In genomic region chr15:36468746-36469145, GRCh38 we compare ENCODE assay signal across 15 cellular contexts.
DNase-seq lines count a peak whose midpoint lies in the region; ATAC-seq, FAIRE-seq and TF ChIP-seq lines count a peak whose summit lies in the region.
"Had no signal": no experiment of that assay in that cellular context is flagged by ENCODE, and none has a peak within 500 bp of the region (broad histone marks: within the 10 kb centered on the region; RNA-seq: fewer than 3 reads in every experiment).

No MANE protein-coding gene starts in this region.

- no peak overlapping the region for H3K27ac ChIP-seq in coronary artery
- H3K27ac ChIP-seq: HL-60 had no signal

- peak; percentile 53 for ATAC-seq in esophagus mucosa
- no peak for ATAC-seq in activated naive CD8-positive, alpha-beta T cell treated with anti-CD3 and anti-CD28 coated beads, Interleukin-2, amount 50 U/mL, for 24 hours
- ATAC-seq: natural killer cell treated with Interleukin-12 subunit alpha and Interleukin-12 subunit beta and Interleukin-15 and Interleukin-18, amount 100 ng/mL, for 72 hours had no signal

- no peaks in the 10 kb centered on the region for H3K27me3 Mint-ChIP-seq in nephron (ENCODE audit: low read depth)
- H3K27me3 Mint-ChIP-seq in activated naive CD8-positive, alpha-beta T cell treated with anti-CD3 and anti-CD28 coated beads, Interleukin-2, amount 50 U/mL, for 24 hours, result no peaks in the 10 kb centered on the region
- H3K27me3 Mint-ChIP-seq: activated CD4-positive, alpha-beta memory T cell treated with anti-CD3 and anti-CD28 coated beads, Interleukin-2, amount 10 ng/mL, durations not matched to agents 7 days and 5 days; natural killer cell treated with Interleukin-12 subunit alpha and Interleukin-12 subunit beta and Interleukin-15 and Interleukin-18, amount 100 ng/mL, for 72 hours had no signal

- no peak for FAIRE-seq in urothelium cell line (lab: Jason Lieb, UNC)
- FAIRE-seq: D721Med had no signal

- no peaks in the 10 kb centered on the region for H3K4me1 Mint-ChIP-seq in nephron
- H3K4me1 Mint-ChIP-seq in activated naive CD8-positive, alpha-beta T cell treated with anti-CD3 and anti-CD28 coated beads, Interleukin-2, amount 50 U/mL, for 24 hours, result no peaks in the 10 kb centered on the region
- H3K4me1 Mint-ChIP-seq: activated CD4-positive, alpha-beta memory T cell treated with anti-CD3 and anti-CD28 coated beads, Interleukin-2, amount 10 ng/mL, durations not matched to agents 7 days and 5 days had no signal

- no peak overlapping the region for H3K4me3 Mint-ChIP-seq in nephron
- no peak overlapping the region for H3K4me3 Mint-ChIP-seq in activated naive CD8-positive, alpha-beta T cell treated with anti-CD3 and anti-CD28 coated beads, Interleukin-2, amount 50 U/mL, for 24 hours
- H3K4me3 Mint-ChIP-seq: activated CD4-positive, alpha-beta memory T cell treated with anti-CD3 and anti-CD28 coated beads, Interleukin-2, amount 10 ng/mL, durations not matched to agents 7 days and 5 days; natural killer cell treated with Interleukin-12 subunit alpha and Interleukin-12 subunit beta and Interleukin-15 and Interleukin-18, amount 100 ng/mL, for 72 hours had no signal

- TF ChIP-seq CTCF in nephron (IDR thresholded peaks at IDR 0.05; ENCODE audit: unreplicated experiment in 3 of 3) (no peak), coronary artery (IDR thresholded peaks at IDR 0.05) (no peak)

- DNase-seq in GM04504 (ENCODE audit: low read depth) (peak; percentile 89), NCI-H2171 treated with DMSO at 0.1 percent for 48 hours (lab: John Stamatoyannopoulos, UW) (peak; percentile 75), urothelium cell line (ENCODE audit: low spot score) (no peak), coronary artery (ENCODE audit: low spot score) (no peak), midbrain (lab: John Stamatoyannopoulos, UW) (no peak)
- no peak for DNase-seq in activated naive CD8-positive, alpha-beta T cell treated with anti-CD3 and anti-CD28 coated beads, Interleukin-2, amount 50 U/mL, for 24 hours
- DNase-seq: activated CD4-positive, alpha-beta memory T cell treated with anti-CD3 and anti-CD28 coated beads, Interleukin-2, amount 10 ng/mL, durations not matched to agents 7 days and 5 days; H7; NCI-H2081 treated with DMSO at 0.1 percent for 48 hours; SW 1271 had no signal

- H3K4me3 ChIP-seq in coronary artery, result no peak overlapping the region

- peaks cover 10% of the 10 kb centered on the region for H3K9me3 Mint-ChIP-seq in nephron
- no peaks in the 10 kb centered on the region for H3K9me3 Mint-ChIP-seq in activated naive CD8-positive, alpha-beta T cell treated with anti-CD3 and anti-CD28 coated beads, Interleukin-2, amount 50 U/mL, for 24 hours

- no peaks in the 10 kb centered on the region for H3K36me3 Mint-ChIP-seq in nephron (ENCODE audit: low read depth)
- no peaks in the 10 kb centered on the region for H3K36me3 Mint-ChIP-seq in activated naive CD8-positive, alpha-beta T cell treated with anti-CD3 and anti-CD28 coated beads, Interleukin-2, amount 50 U/mL, for 24 hours (ENCODE audit: low read depth)
- H3K36me3 Mint-ChIP-seq: natural killer cell treated with Interleukin-12 subunit alpha and Interleukin-12 subunit beta and Interleukin-15 and Interleukin-18, amount 100 ng/mL, for 72 hours had no signal

- peak overlapping the region; percentile 15 to 40 (median 22) for H3K27ac Mint-ChIP-seq in nephron
- no peak overlapping the region for H3K27ac Mint-ChIP-seq in activated naive CD8-positive, alpha-beta T cell treated with anti-CD3 and anti-CD28 coated beads, Interleukin-2, amount 50 U/mL, for 24 hours
- H3K27ac Mint-ChIP-seq: activated CD4-positive, alpha-beta memory T cell treated with anti-CD3 and anti-CD28 coated beads, Interleukin-2, amount 10 ng/mL, durations not matched to agents 7 days and 5 days; natural killer cell treated with Interleukin-12 subunit alpha and Interleukin-12 subunit beta and Interleukin-15 and Interleukin-18, amount 100 ng/mL, for 72 hours had no signal

Comparison
In these comparisons a context has a peak if more than half of its experiments do, and no peak if none do; other contexts are left out.
1. DNase-seq: peak in GM04504 (single experiment) and NCI-H2171 treated with DMSO at 0.1 percent for 48 hours (single experiment); none in urothelium cell line (single experiment), coronary artery (single experiment), activated naive CD8-positive, alpha-beta T cell treated with anti-CD3 and anti-CD28 coated beads, Interleukin-2, amount 50 U/mL, for 24 hours (single experiment) and midbrain (single experiment).